Comparison of ENCODE assay signal across 8 cellular contexts in genomic region chr13:110561335-110562033, GRCh38. TPM values are rescaled to one million over a fixed set of nuclear protein-coding genes. Genes with fewer than 3 reads are reported as not detected.
DNase-seq lines count a peak whose midpoint lies in the region; ATAC-seq and TF ChIP-seq lines count a peak whose summit lies in the region.

TSS of gene RAB20 (minus strand) at chr13:110561722. CDS start at chr13:110561519, 203 bp downstream.

- H3K4me3 ChIP-seq in RWPE2 (ENCODE audit: severe bottlenecking) = peak within 1 kb of the TSS; percentile 85
- peak within 1 kb of the TSS; percentile 86 to 90 for H3K4me3 ChIP-seq in foreskin fibroblast (ENCODE audit: low read depth in 1 of 2, low read length in 2 of 2)
- H3K4me3 ChIP-seq in neuronal stem cell (ENCODE audit: low read length in 2 of 2) = peak within 1 kb of the TSS; percentile 49 to 87
- peak within 1 kb of the TSS; percentile 87 to 96 (median 93) for H3K4me3 ChIP-seq in subcutaneous abdominal adipose tissue (ENCODE audit: low read depth in 1 of 5, low read length in 5 of 5)

- H3K23ac ChIP-seq in neuronal stem cell (ENCODE audit: low read depth, low read length, poor library complexity) = peak within 1 kb of the TSS; percentile 44

- H3K9ac ChIP-seq in neuronal stem cell (ENCODE audit: low read depth, low read length, poor library complexity) = peak within 1 kb of the TSS; percentile 30
- H3K9ac ChIP-seq in subcutaneous abdominal adipose tissue (ENCODE audit: low read length in 5 of 5) = peak within 1 kb of the TSS; percentile 90 to 94 (median 93)

- ATAC-seq in GM19452 (IDR thresholded peaks at IDR 0.05; ENCODE audit: unreplicated experiment) (peak; percentile 77), HG03558 (IDR thresholded peaks at IDR 0.05; ENCODE audit: extremely low read depth, unreplicated experiment) (peak; percentile 56), RWPE2 (ENCODE audit: low read depth) (peak; percentile 64)

- DNase-seq in COLO668 (lab: John Stamatoyannopoulos, UW; ENCODE audit: unreplicated experiment) (peak; percentile 87), RWPE2 (ENCODE audit: low spot score) (peak; percentile 83), activated gamma-delta T cell (lab: John Stamatoyannopoulos, UW) (peak; percentile 30), foreskin fibroblast (peak; percentile 81 to 93), neuronal stem cell (ENCODE audit: low spot score) (peak; percentile 56)

- H2AK5ac ChIP-seq in neuronal stem cell (ENCODE audit: low read depth, low read length) = no peak within 1 kb of the TSS

- no peaks in the 10 kb centered on the region for H3K27me3 ChIP-seq in RWPE2 (ENCODE audit: insufficient read depth, poor library complexity, severe bottlenecking)
- peaks cover 3 to 59% (median 41%) of the 10 kb centered on the region in 3 experiments for H3K27me3 ChIP-seq in neuronal stem cell (ENCODE audit: control insufficient read depth in 3 of 3, insufficient read depth in 3 of 3, low read depth in 1 of 3, low read length in 3 of 3)
- no peaks in the 10 kb centered on the region for H3K27me3 ChIP-seq in subcutaneous abdominal adipose tissue (ENCODE audit: control insufficient read depth in 5 of 5, insufficient read depth in 4 of 5, low read length in 5 of 5)

- H2AFZ ChIP-seq in neuronal stem cell (ENCODE audit: low read length) = peak within 1 kb of the TSS; percentile 94

- no peaks in the 10 kb centered on the region; the same call in 1 of the 2 replicates for H3K36me3 ChIP-seq in RWPE2 (ENCODE audit: low read depth)
- no peaks in the 10 kb centered on the region for H3K36me3 ChIP-seq in neuronal stem cell (replicated peaks in 1 of 2; ENCODE audit: control insufficient read depth in 2 of 2, insufficient read depth in 2 of 2, low read length in 2 of 2)
- peaks cover 0 to 14% (median 5%) of the 10 kb centered on the region in 5 donors for H3K36me3 ChIP-seq in subcutaneous abdominal adipose tissue (ENCODE audit: control insufficient read depth in 5 of 5, insufficient read depth in 5 of 5, low read length in 5 of 5)

- no peak within 1 kb of the TSS for H2BK12ac ChIP-seq in neuronal stem cell (ENCODE audit: low read length)

- H3K79me1 ChIP-seq in neuronal stem cell (ENCODE audit: low read depth, low read length) = peaks cover 3% of the 10 kb centered on the region

- peaks cover 7% of the 10 kb centered on the region for H3K4me1 ChIP-seq in RWPE2 (ENCODE audit: insufficient read depth, poor library complexity, severe bottlenecking)
- peaks cover 0 to 6% of the 10 kb centered on the region in 2 donors for H3K4me1 ChIP-seq in neuronal stem cell (ENCODE audit: control insufficient read depth in 2 of 2, insufficient read depth in 1 of 2, low read depth in 1 of 2, low read length in 2 of 2)
- peaks cover 8 to 64% (median 49%) of the 10 kb centered on the region in 5 donors for H3K4me1 ChIP-seq in subcutaneous abdominal adipose tissue (ENCODE audit: control insufficient read depth in 5 of 5, insufficient read depth in 5 of 5, low read length in 5 of 5)

- H3K9me3 ChIP-seq in RWPE2 (ENCODE audit: severe bottlenecking) (no peaks in the 10 kb centered on the region), neuronal stem cell (replicated peaks in 1 of 2; ENCODE audit: control insufficient read depth in 2 of 2, insufficient read depth in 1 of 2, low read depth in 1 of 2, low read length in 2 of 2) (peaks cover 0 to 2% of the 10 kb centered on the region in 2 donors), subcutaneous abdominal adipose tissue (ENCODE audit: control insufficient read depth in 5 of 5, low read length in 5 of 5) (no peaks in the 10 kb centered on the region)

- peak within 1 kb of the TSS; percentile 88 for H3K18ac ChIP-seq in neuronal stem cell (ENCODE audit: low read length)

- WGBS in neuronal stem cell (ENCODE audit: extremely low coverage in 2 of 2, insufficient read length in 2 of 2, insufficient replicate concordance in 1 of 2), 2 donors = no CpG with 5 or more reads among the region's 81 CpGs

- H2BK15ac ChIP-seq in neuronal stem cell (ENCODE audit: low read length) = no peak within 1 kb of the TSS

- H3K4ac ChIP-seq in neuronal stem cell (ENCODE audit: low read length) = no peak within 1 kb of the TSS

- peak within 1 kb of the TSS; percentile 75 for H3K14ac ChIP-seq in neuronal stem cell (ENCODE audit: low read length)

- no peak within 1 kb of the TSS for H4K8ac ChIP-seq in neuronal stem cell (ENCODE audit: low read depth, low read length)

- no peak within 1 kb of the TSS for H2BK120ac ChIP-seq in neuronal stem cell (ENCODE audit: low read depth, low read length)

- H3K4me2 ChIP-seq in neuronal stem cell (ENCODE audit: insufficient read depth, low read length, poor library complexity, severe bottlenecking) = peak within 1 kb of the TSS; percentile 95

- TF ChIP-seq CTCF in RWPE2 (IDR thresholded peaks at IDR 0.05; ENCODE audit: poor library complexity, severe bottlenecking) (no peak), foreskin fibroblast (IDR thresholded peaks at IDR 0.05; ENCODE audit: low read depth, low read length) (no peak)

- no peak within 1 kb of the TSS for H2BK5ac ChIP-seq in neuronal stem cell (ENCODE audit: low read length)

- H3K27ac ChIP-seq in RWPE2 (ENCODE audit: poor library complexity, severe bottlenecking) (peak within 1 kb of the TSS; percentile 70), neuronal stem cell (replicated peaks; ENCODE audit: low read length) (no peak within 1 kb of the TSS), subcutaneous abdominal adipose tissue (ENCODE audit: low read depth, low read length) (peak within 1 kb of the TSS; percentile 97)

- H4K91ac ChIP-seq in neuronal stem cell (ENCODE audit: low read depth, low read length, poor library complexity) = no peak within 1 kb of the TSS

RNA-seq across cellular contexts. Expression of gene RAB20, which starts in this region (rescaled TPM):
- polyA plus RNA-seq in neuronal stem cell (2013, experiment 1 of 2) = 0.56 TPM
- polyA plus RNA-seq in neuronal stem cell (2013, experiment 2 of 2) = 0.76 TPM

Comparison
In these comparisons a context has a peak if more than half of its experiments do, and no peak if none do; other contexts are left out.
1. DNase-seq: peak in every context shown above with its lines; median percentile 87 in COLO668; 87 in foreskin fibroblast; 83 in RWPE2; 56 in neuronal stem cell; 30 in activated gamma-delta T cell.